ENCODE assay signal across 8 cellular contexts in genomic region chr19:55115446-55116065, GRCh38. TPM values are rescaled to one million over a fixed set of nuclear protein-coding genes. Genes with fewer than 3 reads are reported as not detected.
DNase-seq lines count a peak whose midpoint lies in the region; ATAC-seq and TF ChIP-seq lines count a peak whose summit lies in the region.

No MANE protein-coding gene starts in this region.

- no peak for DNase-seq in HAP-1 (ENCODE audit: low spot score in 2 of 2)
- no peak for DNase-seq in WTC11 (ENCODE audit: low spot score)
- DNase-seq in spleen: no peak
- DNase-seq in NOMO-1 (lab: John Stamatoyannopoulos, UW; ENCODE audit: unreplicated experiment in 2 of 2): no peak
- no peak for DNase-seq in mucosa of descending colon
- no peak for DNase-seq in foreskin melanocyte
- no peak for DNase-seq in GM10248 (ENCODE audit: extremely low spot score)

- peaks cover 31% of the 10 kb centered on the region for H3K4me1 Mint-ChIP-seq in WTC11

- H3K4me1 ChIP-seq in HAP-1: peaks cover 6% of the 10 kb centered on the region
- peaks cover 0 to 69% (median 45%) of the 10 kb centered on the region in 3 donors for H3K4me1 ChIP-seq in gastroesophageal sphincter
- H3K4me1 ChIP-seq in spleen: peaks cover 19 to 74% (median 56%) of the 10 kb centered on the region in 6 donors
- peaks cover 18% of the 10 kb centered on the region for H3K4me1 ChIP-seq in mucosa of descending colon (ENCODE audit: low read depth)

- TF ChIP-seq CTCF in WTC11 (IDR thresholded peaks at IDR 0.05): no peak
- TF ChIP-seq CTCF in gastroesophageal sphincter (IDR thresholded peaks at IDR 0.05): no peak
- no peak for TF ChIP-seq CTCF in spleen (IDR thresholded peaks at IDR 0.05 in 8 of 11, conservative IDR thresholded peaks at IDR 0.05 in 3 of 11)
- no peak for TF ChIP-seq CTCF in mucosa of descending colon (IDR thresholded peaks at IDR 0.05)
- TF ChIP-seq CTCF in GM10248 (IDR thresholded peaks at IDR 0.05; ENCODE audit: control extremely low read depth, extremely low read depth, low read depth, missing control alignments): no peak

- 0 to 18% methylated on average over 1 to 12 of the region's 13 CpGs for WGBS in gastroesophageal sphincter (ENCODE audit: low coverage in 1 of 2), 2 donors
- 69 to 73% (median 70%) methylated on average over 13 of the region's 13 CpGs for WGBS in spleen, 5 donors

- no peak overlapping the region for H3K27ac Mint-ChIP-seq in WTC11

- TF ChIP-seq EP300 in gastroesophageal sphincter (IDR thresholded peaks at IDR 0.05): no peak

- H3K36me3 ChIP-seq in HAP-1 (replicated peaks): no peaks in the 10 kb centered on the region
- peaks cover 0 to 9% of the 10 kb centered on the region in 2 donors for H3K36me3 ChIP-seq in gastroesophageal sphincter
- H3K36me3 ChIP-seq in spleen: peaks cover 0 to 40% (median 10%) of the 10 kb centered on the region in 6 donors
- H3K36me3 ChIP-seq in mucosa of descending colon (ENCODE audit: low read depth): no peaks in the 10 kb centered on the region

- H3K4me3 ChIP-seq in HAP-1 (peak overlapping the region; percentile 69), gastroesophageal sphincter (peak overlapping the region; percentile 64 to 79), spleen (peak overlapping the region; percentile 76 to 96 (median 86)), mucosa of descending colon (no peak overlapping the region)

- POLR2A ChIA-PET in WTC11 (lab: Charles Lee): interaction anchor here (2.1 kb wide), 1 partner anchor 28 kb away, joined by 5 read pairs; no protein-coding TSS in a partner anchor
- POLR2A ChIA-PET in GM10248 (lab: Yijun Ruan, JAX): interaction anchor here (0.7 kb wide), 1 partner anchor 374 kb away, joined by 3 read pairs; no protein-coding TSS in a partner anchor

- TF ChIP-seq POLR2A in gastroesophageal sphincter (IDR thresholded peaks at IDR 0.05) (no peak), spleen (IDR thresholded peaks at IDR 0.05) (no peak)

- H3K27me3 Mint-ChIP-seq in WTC11 (ENCODE audit: low read depth): peaks cover 6% of the 10 kb centered on the region

- ATAC-seq in WTC11: no peak
- ATAC-seq in gastroesophageal sphincter: no peak
- no peak for ATAC-seq in mucosa of descending colon

- intact Hi-C loops in spleen (cut with DNase I; ENCODE audit: low total_unique reads) (no loop called here), mucosa of descending colon (cut with DNase I, micrococcal nuclease) (no loop called here)

- H3K9me3 ChIP-seq in HAP-1: no peaks in the 10 kb centered on the region
- H3K9me3 ChIP-seq in gastroesophageal sphincter: no peaks in the 10 kb centered on the region
- no peaks in the 10 kb centered on the region for H3K9me3 ChIP-seq in spleen
- no peaks in the 10 kb centered on the region for H3K9me3 ChIP-seq in mucosa of descending colon

- peak overlapping the region; percentile 98 for H3K4me3 Mint-ChIP-seq in WTC11

- no peaks in the 10 kb centered on the region for H3K36me3 Mint-ChIP-seq in WTC11

- peak overlapping the region; percentile 90 to 98 (median 97) for H3K27ac ChIP-seq in gastroesophageal sphincter
- peak overlapping the region in 7 of 8 donors; percentile 19 to 94 (median 87) for H3K27ac ChIP-seq in spleen

- CTCF ChIA-PET in WTC11 (lab: Charles Lee): interaction anchor here (1.3 to 4.3 kb wide), 3 partner anchors 27 to 144 kb away, joined by 3 to 28 read pairs (median 8); partner anchors contain the start of gene PPP6R1
- CTCF ChIA-PET in GM10248 (lab: Yijun Ruan, JAX): interaction anchor here (1.4 kb wide), 1 partner anchor 28 kb away, joined by 4 read pairs; no protein-coding TSS in a partner anchor

- H3K27me3 ChIP-seq in HAP-1 (ENCODE audit: low read depth) (no peaks in the 10 kb centered on the region), gastroesophageal sphincter (no peaks in the 10 kb centered on the region), spleen (replicated peaks in 1 of 7) (no peaks in the 10 kb centered on the region)

- in situ Hi-C loops in HAP-1 (cut with MboI; ENCODE audit: low sequenced_read_pairs): no loop called here

- no peaks in the 10 kb centered on the region for H3K9me3 Mint-ChIP-seq in WTC11

TF ChIP-seq in WTC11, 78 proteins besides CTCF, POLR2A, EP300 and RAD21 (continues in another document):
- no peak for TF ChIP-seq OVOL2 (CRISPR knock-in tag; IDR thresholded peaks at IDR 0.05; ENCODE audit: borderline replicate concordance)
- no peak for TF ChIP-seq STAT6 (CRISPR knock-in tag; conservative IDR thresholded peaks at IDR 0.05; ENCODE audit: low read depth)
- TF ChIP-seq ARID4B (CRISPR knock-in tag; IDR thresholded peaks at IDR 0.05; ENCODE audit: borderline replicate concordance): no peak

RNA-seq across cellular contexts. Expression of gene PPP1R12C, which starts 1.9 kb away (rescaled TPM):
- total RNA-seq in WTC11 (2021) (88.4 to 99.3 TPM (median 92.3 TPM) in 3 replicates), gastroesophageal sphincter (100 to 1,000 TPM; 268 to 479 (median 276) TPM), spleen (100 to 1,000 TPM in 5 of 7 donors, 10 to 100 TPM in 2; 88.2 to 193 (median 129) TPM), mucosa of descending colon (100 to 1,000 TPM in 2 of 3 donors, 10 to 100 TPM in 1; 99.8 to 236 (median 112) TPM)
- polyA plus RNA-seq in spleen: 100 to 1,000 TPM in 2 of 3 donors, 10 to 100 TPM in 1; 98.2 to 292 (median 263) TPM

RNA-seq across cellular contexts. Expression of gene TNNT1, which starts 33.5 kb away (rescaled TPM):
- 50.6 to 127 TPM (median 108 TPM) in 3 replicates for total RNA-seq in WTC11 (2021)
- 1 to 10 TPM in 1 of 4 donors, not detected in 3; 4.4 TPM for total RNA-seq in gastroesophageal sphincter
- total RNA-seq in spleen: 1 to 10 TPM in 4 of 7 donors, not detected in 3; 1.3 to 5.4 (median 2.6) TPM
- 1 to 10 TPM in 1 of 3 donors, under 1 TPM in 2; 0.26 to 6.2 (median 0.94) TPM for polyA plus RNA-seq in spleen
- total RNA-seq in mucosa of descending colon: 1 to 10 TPM in 1 of 3 donors, under 1 TPM in 2; 0.63 to 1.1 (median 0.65) TPM

RNA-seq across cellular contexts. Expression of gene EPS8L1, which starts 39.9 kb away (rescaled TPM):
- 38.9 to 43.8 TPM (median 42.8 TPM) in 3 replicates for total RNA-seq in WTC11 (2021)
- 10 to 100 TPM in 1 of 4 donors, 1 to 10 TPM in 3; 2.2 to 10.5 (median 2.5) TPM for total RNA-seq in gastroesophageal sphincter
- 1 to 10 TPM in 5 of 7 donors, under 1 TPM in 1, not detected in 1; 0.37 to 3.4 (median 2.2) TPM for total RNA-seq in spleen
- polyA plus RNA-seq in spleen: 1 to 10 TPM; 5.2 to 5.3 (median 5.3) TPM
- 10 to 100 TPM; 20.7 to 79.6 (median 36.0) TPM for total RNA-seq in mucosa of descending colon

RNA-seq across cellular contexts. Expression of gene TNNI3, which starts 42.0 kb away (rescaled TPM):
- total RNA-seq in WTC11 (2021): 15.0 to 36.7 TPM (median 34.0 TPM) in 3 replicates
- total RNA-seq in gastroesophageal sphincter: not detected
- total RNA-seq in spleen: not detected
- under 1 TPM; 0.15 to 0.74 (median 0.70) TPM for polyA plus RNA-seq in spleen
- 1 to 10 TPM in 1 of 3 donors, not detected in 2; 2.2 TPM for total RNA-seq in mucosa of descending colon

RNA-seq across cellular contexts. Expression of gene DNAAF3, which starts 50.9 kb away (rescaled TPM):
- total RNA-seq in WTC11 (2021): 4.0 to 5.9 TPM (median 5.6 TPM) in 3 replicates
- under 1 TPM in 2 of 4 donors, not detected in 2; 0.42 to 0.52 TPM for total RNA-seq in gastroesophageal sphincter
- 1 to 10 TPM in 2 of 7 donors, under 1 TPM in 3, not detected in 2; 0.68 to 1.1 (median 0.76) TPM for total RNA-seq in spleen
- under 1 TPM; 0.28 to 0.45 (median 0.36) TPM for polyA plus RNA-seq in spleen
- 1 to 10 TPM in 1 of 3 donors, under 1 TPM in 2; 0.54 to 1.0 (median 0.69) TPM for total RNA-seq in mucosa of descending colon
